Comparison of ENCODE assay signal across 22 cellular contexts in the genomic region with DNA sequence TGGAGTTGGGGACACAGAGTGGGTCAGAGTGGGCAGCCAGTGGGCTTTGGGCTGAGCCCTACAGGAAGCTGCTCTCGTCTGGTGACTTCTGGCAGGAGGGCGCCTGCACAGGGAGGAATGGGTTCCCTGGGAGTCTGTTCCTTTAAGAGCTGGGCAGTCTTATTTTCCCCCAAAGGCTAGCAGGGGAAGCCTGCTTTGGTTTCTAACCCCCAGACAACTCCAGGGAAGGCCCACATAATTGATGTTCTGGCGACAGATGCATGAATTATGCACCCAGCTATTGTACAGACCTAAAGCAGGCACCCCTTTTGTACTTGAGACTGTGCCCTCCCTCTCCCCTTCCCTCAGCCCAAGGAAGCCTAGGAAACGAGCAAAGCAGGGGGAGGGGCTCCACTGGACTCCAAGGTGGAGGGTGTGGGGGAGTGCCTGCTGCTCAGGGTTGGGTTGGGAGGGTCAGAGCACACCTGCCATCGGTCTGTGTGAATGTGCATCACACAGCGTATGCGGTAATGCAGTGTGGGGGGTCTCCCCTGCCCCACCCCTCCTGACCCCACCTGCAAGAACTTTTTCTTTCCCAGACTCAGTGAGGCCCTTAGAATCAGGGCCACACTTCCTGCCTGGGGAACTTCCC.
DNase-seq lines count a peak whose midpoint lies in the region; ATAC-seq and TF ChIP-seq lines count a peak whose summit lies in the region.
"Had no signal": no experiment of that assay in that cellular context is flagged by ENCODE, and none has a peak within 500 bp of the region (broad histone marks: within the 10 kb centered on the region; RNA-seq: fewer than 3 reads in every experiment).

No MANE protein-coding gene starts in this region.

- TF ChIP-seq EP300 in gastroesophageal sphincter (IDR thresholded peaks at IDR 0.05), result no peak

- H3K4me1 ChIP-seq in gastroesophageal sphincter (peaks cover 5 to 64% (median 13%) of the 10 kb centered on the region in 3 donors), rectal smooth muscle tissue (ENCODE audit: control insufficient read depth, insufficient read depth, low read length) (peaks cover 11% of the 10 kb centered on the region)
- H3K4me1 ChIP-seq: upper lobe of left lung had no signal

- 39 to 40% methylated on average over 2 to 3 of the region's 7 CpGs for WGBS in gastroesophageal sphincter (ENCODE audit: low coverage in 1 of 2), 2 donors

- no peak for TF ChIP-seq CTCF in gastroesophageal sphincter (IDR thresholded peaks at IDR 0.05)

- no peaks in the 10 kb centered on the region for H3K9me3 ChIP-seq in gastroesophageal sphincter
- H3K9me3 ChIP-seq: upper lobe of left lung had no signal

- H3K9ac ChIP-seq in rectal smooth muscle tissue (ENCODE audit: low read length), result no peak overlapping the region

- H3K4me3 ChIP-seq in gastroesophageal sphincter (no peak overlapping the region), rectal smooth muscle tissue (ENCODE audit: low read length) (no peak overlapping the region)
- H3K4me3 ChIP-seq: cardiac muscle cell, upper lobe of left lung had no signal

- H3K27me3 ChIP-seq in gastroesophageal sphincter (no peaks in the 10 kb centered on the region), rectal smooth muscle tissue (ENCODE audit: control insufficient read depth, insufficient read depth, low read length) (no peaks in the 10 kb centered on the region)
- H3K27me3 ChIP-seq: upper lobe of left lung had no signal

- ATAC-seq in gastroesophageal sphincter, result no peak
- ATAC-seq in GM19455 (IDR thresholded peaks at IDR 0.05; ENCODE audit: unreplicated experiment), result no peak
- ATAC-seq: CD8-positive, alpha-beta T cell had no signal

- TF ChIP-seq POLR2A in gastroesophageal sphincter (IDR thresholded peaks at IDR 0.05), result no peak

- DNase-seq in NCI-H1417 (lab: John Stamatoyannopoulos, UW) (peak in 2 of 3 experiments; percentile 51 to 73), NCI-H1417 treated with DMSO at 0.1 percent for 48 hours (lab: John Stamatoyannopoulos, UW) (no peak), NCI-H2227 treated with DMSO at 0.1 percent for 48 hours (lab: John Stamatoyannopoulos, UW) (peak; percentile 90), epidermal melanocyte (ENCODE audit: insufficient read length, low spot score) (no peak)
- DNase-seq in activated CD8-positive, alpha-beta memory T cell treated with anti-CD3 and anti-CD28 coated beads, Interleukin-2, amount 50 U/mL, for 4 hours, result no peak
- DNase-seq: 8988T; activated naive CD4-positive, alpha-beta T cell treated with anti-CD3 and anti-CD28 coated beads, Interleukin-2, amount 50 U/mL, for 16 hours; amygdala; CD8-positive, alpha-beta T cell; cortex of kidney; GDM1; KBM-7; MM.1S; NCI-H1436; NCI-H526; small intestine; stimulated activated CD4-positive, alpha-beta T cell treated with anti-CD3 and anti-CD28 coated beads, Interleukin-1b, Interleukin-23, amount 100 ng/mL, for 48 hours; upper lobe of left lung had no signal

- H3K36me3 ChIP-seq in gastroesophageal sphincter, result peaks cover 0 to 4% of the 10 kb centered on the region in 2 donors
- H3K36me3 ChIP-seq in rectal smooth muscle tissue (ENCODE audit: control insufficient read depth, insufficient read depth, low read length), result no peaks in the 10 kb centered on the region
- H3K36me3 ChIP-seq: cardiac muscle cell, upper lobe of left lung had no signal

- H3K27ac ChIP-seq in gastroesophageal sphincter, result peak overlapping the region in 3 of 4 donors; percentile 79 to 92 (median 91)
- H3K27ac ChIP-seq in rectal smooth muscle tissue (ENCODE audit: low read depth, low read length), result peak overlapping the region; percentile 52
- H3K27ac ChIP-seq: cardiac muscle cell, upper lobe of left lung had no signal

Comparison
In these comparisons a context has a peak if more than half of its experiments do, and no peak if none do; other contexts are left out.
1. DNase-seq: peak in NCI-H1417 (2 of 3) and NCI-H2227 treated with DMSO at 0.1 percent for 48 hours (single experiment); none in NCI-H1417 treated with DMSO at 0.1 percent for 48 hours (single experiment), epidermal melanocyte (single experiment) and activated CD8-positive, alpha-beta memory T cell treated with anti-CD3 and anti-CD28 coated beads, Interleukin-2, amount 50 U/mL, for 4 hours (single experiment).